Comparison of ENCODE assay signal across 7 cellular contexts in genomic region chr14:24137529-24138395, GRCh38. TPM values are rescaled to one million over a fixed set of nuclear protein-coding genes. Genes with fewer than 3 reads are reported as not detected.
DNase-seq lines count a peak whose midpoint lies in the region; ATAC-seq and TF ChIP-seq lines count a peak whose summit lies in the region.
"Had no signal": no experiment of that assay in that cellular context is flagged by ENCODE, and none has a peak within 500 bp of the region (broad histone marks: within the 10 kb centered on the region; RNA-seq: fewer than 3 reads in every experiment).

No MANE protein-coding gene starts in this region.

- H3K4me2 ChIP-seq in GM23338: peak overlapping the region; percentile 87

- H3K9me3 Mint-ChIP-seq in GM23338: no peaks in the 10 kb centered on the region
- H3K9me3 Mint-ChIP-seq in activated CD4-positive, alpha-beta memory T cell treated with anti-CD3 and anti-CD28 coated beads for 36 hours: no peaks in the 10 kb centered on the region

- no peak overlapping the region for H2AFZ ChIP-seq in GM23338

- H3K27ac Mint-ChIP-seq in GM23338: no peak overlapping the region
- H3K27ac Mint-ChIP-seq in activated CD4-positive, alpha-beta memory T cell treated with anti-CD3 and anti-CD28 coated beads for 36 hours: peak overlapping the region; percentile 96

- peaks cover 9% of the 10 kb centered on the region for H4K20me1 ChIP-seq in GM23338 (replicated peaks; ENCODE audit: insufficient read depth)

- TF ChIP-seq CTCF in GM23338 (conservative IDR thresholded peaks at IDR 0.05; ENCODE audit: low read depth in 2 of 2): no peak
- TF ChIP-seq CTCF in neutrophil (IDR thresholded peaks at IDR 0.05): no peak

- H3K9me3 ChIP-seq in neutrophil: no peaks in the 10 kb centered on the region

- H3F3A ChIP-seq in GM23338 (replicated peaks; ENCODE audit: low read depth): peaks cover 33% of the 10 kb centered on the region

- H3K4me3 Mint-ChIP-seq in GM23338: peak overlapping the region; percentile 79
- H3K4me3 Mint-ChIP-seq in activated CD4-positive, alpha-beta memory T cell treated with anti-CD3 and anti-CD28 coated beads for 36 hours: peak overlapping the region; percentile 95

- DNase-seq in GM23338 (ENCODE audit: low spot score) (no peak), NCI-H82 treated with DMSO at 0.1 percent for 48 hours (lab: John Stamatoyannopoulos, UW; ENCODE audit: unreplicated experiment) (no peak), NCI-H345 treated with DMSO at 0.1 percent for 48 hours (lab: John Stamatoyannopoulos, UW; ENCODE audit: unreplicated experiment) (no peak)
- no peak for DNase-seq in activated CD4-positive, alpha-beta memory T cell treated with anti-CD3 and anti-CD28 coated beads for 36 hours

- intact Hi-C loops in activated CD4-positive, alpha-beta memory T cell treated with anti-CD3 and anti-CD28 coated beads for 36 hours (cut with micrococcal nuclease): loop anchor here (2.0 kb wide), 1 partner anchor 51 kb away; the partner anchor contains the start of gene IPO4

- peaks cover 38% of the 10 kb centered on the region for H3K4me1 Mint-ChIP-seq in GM23338
- peaks cover 46% of the 10 kb centered on the region for H3K4me1 Mint-ChIP-seq in activated CD4-positive, alpha-beta memory T cell treated with anti-CD3 and anti-CD28 coated beads for 36 hours (ENCODE audit: low read depth)

- H3K36me3 ChIP-seq in GM23338 (ENCODE audit: insufficient read depth) (peaks cover 14% of the 10 kb centered on the region; the same call in 1 of the 2 replicates), neutrophil (peaks cover 27% of the 10 kb centered on the region)

- peaks cover 25% of the 10 kb centered on the region for H3K4me1 ChIP-seq in GM23338 (ENCODE audit: insufficient read depth)
- peaks cover 45 to 52% of the 10 kb centered on the region in 2 experiments for H3K4me1 ChIP-seq in neutrophil (ENCODE audit: control insufficient read depth in 1 of 2, insufficient read depth in 1 of 2, low read depth in 1 of 2, low read length in 1 of 2)

- H3K9me2 ChIP-seq in GM23338 (ENCODE audit: insufficient read depth): no peaks in the 10 kb centered on the region

- CTCF ChIA-PET in activated CD4-positive, alpha-beta memory T cell treated with anti-CD3 and anti-CD28 coated beads for 36 hours (lab: Charles Lee): interaction anchor here (0.8 to 7.1 kb wide), 7 partner anchors 9 to 80 kb away, joined by 3 to 59 read pairs (median 11); partner anchors contain the start of genes DCAF11, IRF9, NRL and PSME2

- H3K79me2 ChIP-seq in GM23338 (replicated peaks; ENCODE audit: insufficient read depth): peaks cover 20% of the 10 kb centered on the region

- peaks cover 36% of the 10 kb centered on the region for H3K36me3 Mint-ChIP-seq in GM23338 (ENCODE audit: low read depth)
- peaks cover 49% of the 10 kb centered on the region for H3K36me3 Mint-ChIP-seq in activated CD4-positive, alpha-beta memory T cell treated with anti-CD3 and anti-CD28 coated beads for 36 hours

- POLR2A ChIA-PET in activated CD4-positive, alpha-beta memory T cell treated with anti-CD3 and anti-CD28 coated beads for 36 hours (lab: Charles Lee): interaction anchor here (0.5 to 4.9 kb wide), 9 partner anchors 9 to 100 kb away, joined by 3 to 73 read pairs (median 5); partner anchors contain the start of genes DCAF11, IRF9, NRL and PCK2

- H3K27me3 Mint-ChIP-seq in GM23338 (ENCODE audit: insufficient read depth, low read depth, poor library complexity): peaks cover 25% of the 10 kb centered on the region
- no peaks in the 10 kb centered on the region for H3K27me3 Mint-ChIP-seq in activated CD4-positive, alpha-beta memory T cell treated with anti-CD3 and anti-CD28 coated beads for 36 hours

- no peaks in the 10 kb centered on the region for H3K27me3 ChIP-seq in GM23338 (ENCODE audit: insufficient read depth)
- no peaks in the 10 kb centered on the region for H3K27me3 ChIP-seq in neutrophil

- ATAC-seq in GM23338 (no peak), GM18867 (IDR thresholded peaks at IDR 0.05; ENCODE audit: unreplicated experiment) (no peak)

- no peak overlapping the region for H3K4me3 ChIP-seq in GM23338
- H3K4me3 ChIP-seq in neutrophil (ENCODE audit: low read depth in 1 of 2, low read length in 1 of 2): peak overlapping the region; percentile 1 to 98

- H3K27ac ChIP-seq in GM23338 (ENCODE audit: low read depth): no peak overlapping the region
- peak overlapping the region; percentile 15 for H3K27ac ChIP-seq in neutrophil

TF ChIP-seq in GM23338, 12 proteins besides CTCF, POLR2A, EP300 and RAD21:
- TF ChIP-seq NANOG (IDR thresholded peaks at IDR 0.05; ENCODE audit: borderline replicate concordance) (no peak), JUNB (IDR thresholded peaks at IDR 0.05; ENCODE audit: unreplicated experiment) (no peak), POLR2AphosphoS5 (IDR thresholded peaks at IDR 0.05; ENCODE audit: low read depth) (no peak), CREB1 (CRISPR knock-in tag; IDR thresholded peaks at IDR 0.05; ENCODE audit: low read depth) (no peak), STAT1 (IDR thresholded peaks at IDR 0.05; ENCODE audit: unreplicated experiment) (no peak), EZH2 (IDR thresholded peaks at IDR 0.05; ENCODE audit: low read depth, unreplicated experiment) (no peak), REST (IDR thresholded peaks at IDR 0.05; ENCODE audit: unreplicated experiment) (no peak), ZNF114 (CRISPR knock-in tag; IDR thresholded peaks at IDR 0.05) (no peak), EZH2phosphoT487 (IDR thresholded peaks at IDR 0.05; ENCODE audit: unreplicated experiment) (no peak)

RNA-seq across cellular contexts. Expression of gene PSME1, which starts 1.8 kb away (rescaled TPM):
- 53.9 and 61.1 TPM in 2 replicates for total RNA-seq in GM23338 (2014; rRNA removed; shearing (Covaris generic))
- polyA plus RNA-seq in GM23338 (2016; fragmentation: Nextera tagmentation; extraction: Ambion mirVana): 215 and 220 TPM in 2 replicates
- 100 to 1,000 TPM; 403 to 427 TPM for total RNA-seq in activated CD4-positive, alpha-beta memory T cell treated with anti-CD3 and anti-CD28 coated beads for 36 hours

RNA-seq across cellular contexts. Expression of gene EMC9, which starts 3.6 kb away (rescaled TPM):
- total RNA-seq in GM23338 (2014; rRNA removed; shearing (Covaris generic)): 20.1 and 30.0 TPM in 2 replicates
- polyA plus RNA-seq in GM23338 (2016; fragmentation: Nextera tagmentation; extraction: Ambion mirVana): 64.2 and 64.9 TPM in 2 replicates
- total RNA-seq in activated CD4-positive, alpha-beta memory T cell treated with anti-CD3 and anti-CD28 coated beads for 36 hours: 10 to 100 TPM; 40.0 to 40.9 TPM

RNA-seq across cellular contexts. Expression of gene FITM1, which starts 7.3 kb away (rescaled TPM):
- not detected in 2 replicates for total RNA-seq in GM23338 (2014; rRNA removed; shearing (Covaris generic))
- 0.53 and 0.57 TPM in 2 replicates for polyA plus RNA-seq in GM23338 (2016; fragmentation: Nextera tagmentation; extraction: Ambion mirVana)
- total RNA-seq in activated CD4-positive, alpha-beta memory T cell treated with anti-CD3 and anti-CD28 coated beads for 36 hours: under 1 TPM in 1 of 2 experiments, not detected in 1; 0.86 TPM
- total RNA-seq: RPMI7951 had no signal

RNA-seq across cellular contexts. Expression of gene PSME2, which starts 8.6 kb away (rescaled TPM):
- total RNA-seq in GM23338 (2014; rRNA removed; shearing (Covaris generic)): 54.0 and 59.9 TPM in 2 replicates
- polyA plus RNA-seq in GM23338 (2016; fragmentation: Nextera tagmentation; extraction: Ambion mirVana): 246 and 259 TPM in 2 replicates
- total RNA-seq in activated CD4-positive, alpha-beta memory T cell treated with anti-CD3 and anti-CD28 coated beads for 36 hours: 100 to 1,000 TPM; 404 to 411 TPM

RNA-seq across cellular contexts. Expression of gene RNF31, which starts 9.5 kb away (rescaled TPM):
- 54.8 and 86.4 TPM in 2 replicates for total RNA-seq in GM23338 (2014; rRNA removed; shearing (Covaris generic))
- 84.1 and 87.4 TPM in 2 replicates for polyA plus RNA-seq in GM23338 (2016; fragmentation: Nextera tagmentation; extraction: Ambion mirVana)
- total RNA-seq in activated CD4-positive, alpha-beta memory T cell treated with anti-CD3 and anti-CD28 coated beads for 36 hours: 10 to 100 TPM; 75.5 to 80.4 TPM
